Comparison of ENCODE assay signal across 20 cellular contexts in the genomic region with DNA sequence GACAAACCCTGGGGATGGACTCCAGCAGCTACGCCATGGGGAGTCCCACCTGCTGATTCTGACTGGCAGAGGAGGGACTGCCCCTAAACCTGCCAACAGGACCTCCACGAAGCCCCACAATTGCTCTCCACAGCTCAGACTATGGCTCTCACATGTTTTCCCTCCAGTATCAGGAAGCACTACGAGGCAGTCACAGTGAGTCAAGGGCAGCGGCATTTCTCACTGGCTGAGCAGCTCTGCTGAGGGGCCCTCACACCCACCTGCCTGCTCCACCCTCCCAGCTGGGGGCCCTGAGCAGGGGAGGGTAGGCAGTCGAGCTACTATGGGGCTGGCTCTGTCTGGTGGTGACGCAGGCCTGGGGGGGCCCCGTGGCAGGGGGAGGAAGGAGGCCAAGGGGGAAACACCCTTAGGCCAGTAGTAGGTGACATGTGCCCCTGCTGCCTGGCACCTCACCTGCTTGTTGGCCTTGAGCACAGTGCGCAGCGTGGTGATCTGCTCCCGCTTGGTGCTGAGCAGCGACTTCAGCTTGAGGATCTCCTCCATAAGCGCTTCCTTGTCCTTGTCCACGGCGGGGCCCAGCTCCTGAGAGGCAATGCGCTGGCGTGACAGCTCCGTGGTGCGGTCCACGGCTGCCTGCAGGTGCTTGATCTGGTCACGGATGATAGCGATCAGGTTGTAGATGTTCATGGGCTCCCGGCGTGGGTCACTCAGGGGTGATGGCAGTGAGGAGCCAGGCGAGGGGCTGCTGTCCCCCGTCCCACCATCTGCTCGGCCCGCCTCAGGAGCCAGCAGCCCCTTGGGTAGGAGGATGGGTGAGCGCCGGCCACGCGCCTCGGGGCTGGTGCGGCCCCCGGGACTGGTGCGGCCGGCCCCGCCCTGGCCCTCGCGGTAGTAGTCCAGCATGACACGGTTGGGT. TPM values are rescaled to one million over a fixed set of nuclear protein-coding genes. Genes with fewer than 3 reads are reported as not detected.
DNase-seq lines count a peak whose midpoint lies in the region; ATAC-seq and TF ChIP-seq lines count a peak whose summit lies in the region.
"Had no signal": no experiment of that assay in that cellular context is flagged by ENCODE, and none has a peak within 500 bp of the region (broad histone marks: within the 10 kb centered on the region; RNA-seq: fewer than 3 reads in every experiment).

No MANE protein-coding gene starts in this region.

- H3K4me3 Mint-ChIP-seq in activated CD4-positive, alpha-beta T cell treated with anti-CD3 and anti-CD28 coated beads, Interleukin-2, amount 10 ng/mL, durations not matched to agents 7 days and 5 days: no peak overlapping the region
- no peak overlapping the region for H3K4me3 Mint-ChIP-seq in glutamatergic neuron (ENCODE audit: unreplicated experiment)
- H3K4me3 Mint-ChIP-seq: central memory CD8-positive, alpha-beta T cell had no signal

- peak overlapping the region; percentile 9 for H3K27ac Mint-ChIP-seq in activated CD4-positive, alpha-beta T cell treated with anti-CD3 and anti-CD28 coated beads, Interleukin-2, amount 10 ng/mL, durations not matched to agents 7 days and 5 days
- peak overlapping the region; percentile 55 for H3K27ac Mint-ChIP-seq in glutamatergic neuron (ENCODE audit: unreplicated experiment)

- CTCF ChIA-PET in activated CD4-positive, alpha-beta T cell treated with anti-CD3 and anti-CD28 coated beads, Interleukin-2, amount 10 ng/mL, durations not matched to agents 7 days and 5 days (lab: Charles Lee): interaction anchor here (1.0 to 1.4 kb wide), 4 partner anchors 11 to 73 kb away, joined by 3 to 8 read pairs (median 4); no protein-coding TSS in a partner anchor
- CTCF ChIA-PET in RWPE1 (lab: Yijun Ruan, JAX): interaction anchor here (0.6 to 4.9 kb wide), 3 partner anchors 46 to 90 kb away, joined by 5 to 53 read pairs (median 14); partner anchors contain the start of gene BICD2

- no peaks in the 10 kb centered on the region for H3K9me3 Mint-ChIP-seq in activated CD4-positive, alpha-beta T cell treated with anti-CD3 and anti-CD28 coated beads, Interleukin-2, amount 10 ng/mL, durations not matched to agents 7 days and 5 days
- H3K9me3 Mint-ChIP-seq in glutamatergic neuron (ENCODE audit: unreplicated experiment): peaks cover 2% of the 10 kb centered on the region
- H3K9me3 Mint-ChIP-seq: central memory CD8-positive, alpha-beta T cell had no signal

- no peaks in the 10 kb centered on the region for H3K27me3 Mint-ChIP-seq in activated CD4-positive, alpha-beta T cell treated with anti-CD3 and anti-CD28 coated beads, Interleukin-2, amount 10 ng/mL, durations not matched to agents 7 days and 5 days
- peaks cover 3% of the 10 kb centered on the region for H3K27me3 Mint-ChIP-seq in glutamatergic neuron (ENCODE audit: unreplicated experiment)
- H3K27me3 Mint-ChIP-seq: central memory CD8-positive, alpha-beta T cell had no signal

- peaks cover 14% of the 10 kb centered on the region for H3K4me1 Mint-ChIP-seq in activated CD4-positive, alpha-beta T cell treated with anti-CD3 and anti-CD28 coated beads, Interleukin-2, amount 10 ng/mL, durations not matched to agents 7 days and 5 days
- peaks cover 11% of the 10 kb centered on the region for H3K4me1 Mint-ChIP-seq in glutamatergic neuron (ENCODE audit: low read depth, unreplicated experiment)

- peak; percentile 48 for ATAC-seq in stimulated activated naive CD8-positive, alpha-beta T cell treated with anti-CD3 and anti-CD28 coated beads, Interleukin-15, Interleukin-2, amounts not matched to agents 100 U/mL and 50 U/mL, for 24 hours
- ATAC-seq in HG02759 (IDR thresholded peaks at IDR 0.05; ENCODE audit: unreplicated experiment) (no peak), GM19023 (IDR thresholded peaks at IDR 0.05; ENCODE audit: unreplicated experiment) (no peak)

- POLR2A ChIA-PET in activated CD4-positive, alpha-beta T cell treated with anti-CD3 and anti-CD28 coated beads, Interleukin-2, amount 10 ng/mL, durations not matched to agents 7 days and 5 days (lab: Charles Lee): no interaction called here
- POLR2A ChIA-PET in RWPE1 (lab: Yijun Ruan, JAX; ENCODE audit: low non-redundant PET): interaction anchor here (0.6 to 0.7 kb wide), 2 partner anchors 45 to 46 kb away, joined by 3 to 7 read pairs; no protein-coding TSS in a partner anchor

- no peak for TF ChIP-seq CTCF in RWPE1 (conservative IDR thresholded peaks at IDR 0.05; ENCODE audit: low read depth)
- TF ChIP-seq CTCF in glutamatergic neuron (IDR thresholded peaks at IDR 0.05; ENCODE audit: partially characterized antibody, unreplicated experiment): no peak

- peaks cover 35% of the 10 kb centered on the region for H3K36me3 Mint-ChIP-seq in activated CD4-positive, alpha-beta T cell treated with anti-CD3 and anti-CD28 coated beads, Interleukin-2, amount 10 ng/mL, durations not matched to agents 7 days and 5 days (ENCODE audit: low read depth)
- H3K36me3 Mint-ChIP-seq in glutamatergic neuron (ENCODE audit: unreplicated experiment): peaks cover 5% of the 10 kb centered on the region

- H3K27ac ChIP-seq in RWPE1: peak overlapping the region; percentile 99
- H3K27ac ChIP-seq: tibial artery had no signal

- peak; percentile 4 for DNase-seq in activated CD4-positive, alpha-beta T cell treated with anti-CD3 and anti-CD28 coated beads, Interleukin-2, amount 10 ng/mL, durations not matched to agents 7 days and 5 days
- no peak for DNase-seq in activated CD4-positive, alpha-beta T cell treated with anti-CD3 and anti-CD28 coated beads for 1 hour
- DNase-seq in RWPE1 (ENCODE audit: low spot score) (no peak), glutamatergic neuron (no peak), NCI-H526 (lab: John Stamatoyannopoulos, UW) (no peak)
- DNase-seq in stimulated activated naive CD8-positive, alpha-beta T cell treated with anti-CD3 and anti-CD28 coated beads, Interleukin-15, Interleukin-2, amounts not matched to agents 100 U/mL and 50 U/mL, for 24 hours: no peak
- DNase-seq: activated effector memory CD4-positive, alpha-beta T cell treated with anti-CD3 and anti-CD28 coated beads, Interleukin-2, amount 50 U/mL, for 16 hours; amygdala; C1 segment of cervical spinal cord; DMS153; effector CD4-positive, alpha-beta T cell; IMR-90; NCI-H187 treated with DMSO at 0.1 percent for 48 hours; NCI-H446; Right ventricle myocardium superior; tibial artery; WERI-Rb-1 had no signal

RNA-seq across cellular contexts. Expression of gene BICD2, which starts 46.3 kb away (rescaled TPM):
- 10 to 100 TPM; 29.5 to 31.1 TPM for total RNA-seq in activated CD4-positive, alpha-beta T cell treated with anti-CD3 and anti-CD28 coated beads, Interleukin-2, amount 10 ng/mL, durations not matched to agents 7 days and 5 days
- total RNA-seq in glutamatergic neuron (ENCODE audit: unreplicated experiment): 43.7 TPM

RNA-seq across cellular contexts. Expression of gene IPPK, which starts 48.4 kb away (rescaled TPM):
- 10 to 100 TPM in 1 of 2 experiments, 1 to 10 TPM in 1; 9.6 to 10.9 TPM for total RNA-seq in activated CD4-positive, alpha-beta T cell treated with anti-CD3 and anti-CD28 coated beads, Interleukin-2, amount 10 ng/mL, durations not matched to agents 7 days and 5 days
- 7.0 TPM for total RNA-seq in glutamatergic neuron (ENCODE audit: unreplicated experiment)
